Comparison of ENCODE assay signal across 8 cellular contexts in genomic region chr3:119294402-119294888, GRCh38. TPM values are rescaled to one million over a fixed set of nuclear protein-coding genes. Genes with fewer than 3 reads are reported as not detected.
DNase-seq lines count a peak whose midpoint lies in the region; ATAC-seq lines count a peak whose summit lies in the region.

No MANE protein-coding gene starts in this region.

- H3K27ac Mint-ChIP-seq in dendritic cell treated with granulocyte-macrophage colony-stimulating factor and Interleukin-4, amounts not matched to agents 40 ng/mL and 50 ng/mL, for 4 days, result peak overlapping the region; percentile 94

- peaks cover 51% of the 10 kb centered on the region for H3K4me1 Mint-ChIP-seq in dendritic cell treated with granulocyte-macrophage colony-stimulating factor and Interleukin-4, amounts not matched to agents 40 ng/mL and 50 ng/mL, for 4 days (ENCODE audit: low read depth)

- H3K9me3 Mint-ChIP-seq in dendritic cell treated with granulocyte-macrophage colony-stimulating factor and Interleukin-4, amounts not matched to agents 40 ng/mL and 50 ng/mL, for 4 days, result no peaks in the 10 kb centered on the region

- peaks cover 48% of the 10 kb centered on the region for H3K36me3 Mint-ChIP-seq in dendritic cell treated with granulocyte-macrophage colony-stimulating factor and Interleukin-4, amounts not matched to agents 40 ng/mL and 50 ng/mL, for 4 days (ENCODE audit: low read depth)

- peak; percentile 58 for DNase-seq in ELF-1 (ENCODE audit: low read depth, low spot score)
- peak; percentile 42 for DNase-seq in HuH-7.5 (ENCODE audit: low spot score)
- DNase-seq in mesenteric fat pad (ENCODE audit: low spot score), result peak; percentile 91
- DNase-seq in stimulated activated CD8-positive, alpha-beta memory T cell treated with anti-CD3 and anti-CD28 coated beads, Interleukin-4, amount 100 ng/mL, for 4 hours (ENCODE audit: low read depth in 2 of 2, low spot score in 1 of 2), result peak; percentile 28 to 53
- DNase-seq in NCI-H2107 (lab: John Stamatoyannopoulos, UW), result no peak

- intact Hi-C loops in dendritic cell treated with granulocyte-macrophage colony-stimulating factor and Interleukin-4, amounts not matched to agents 40 ng/mL and 50 ng/mL, for 4 days (cut with micrococcal nuclease), result loop anchor here (1.0 kb wide), 2 partner anchors 9 to 29 kb away; no protein-coding TSS in a partner anchor

- H3K4me3 Mint-ChIP-seq in dendritic cell treated with granulocyte-macrophage colony-stimulating factor and Interleukin-4, amounts not matched to agents 40 ng/mL and 50 ng/mL, for 4 days, result peak overlapping the region; percentile 82

- peaks cover 2% of the 10 kb centered on the region for H3K27me3 Mint-ChIP-seq in dendritic cell treated with granulocyte-macrophage colony-stimulating factor and Interleukin-4, amounts not matched to agents 40 ng/mL and 50 ng/mL, for 4 days

- peak; percentile 59 for ATAC-seq in GM21526 (IDR thresholded peaks at IDR 0.05; ENCODE audit: low FRiP score, unreplicated experiment)
- ATAC-seq in activated CD4-positive, CD25-positive, alpha-beta regulatory T cell treated with anti-CD3 and anti-CD28 coated beads, Interleukin-2, amount 50 U/mL, for 24 hours, result peak; percentile 61 to 63

RNA-seq across cellular contexts. Expression of gene ARHGAP31, which starts 0.3 kb away (rescaled TPM):
- total RNA-seq in mesenteric fat pad, result 63.4 TPM

RNA-seq across cellular contexts. Expression of gene B4GALT4, which starts 53.8 kb away (rescaled TPM):
- total RNA-seq in mesenteric fat pad, result 15.0 TPM
